Comparison of ENCODE assay signal across 19 cellular contexts in genomic region chr16:2767891-2768290, GRCh38. TPM values are rescaled to one million over a fixed set of nuclear protein-coding genes. Genes with fewer than 3 reads are reported as not detected.
DNase-seq lines count a peak whose midpoint lies in the region; ATAC-seq, FAIRE-seq and TF ChIP-seq lines count a peak whose summit lies in the region.
"Had no signal": no experiment of that assay in that cellular context is flagged by ENCODE, and none has a peak within 500 bp of the region (broad histone marks: within the 10 kb centered on the region; RNA-seq: fewer than 3 reads in every experiment).

No MANE protein-coding gene starts in this region.

- peak; percentile 64 for TF ChIP-seq POLR2A in GM12878 (IDR thresholded peaks at IDR 0.05; ENCODE audit: low read depth, low read length)

- SMC1A ChIA-PET in GM12878 (lab: Charles Lee; ENCODE audit: uncharacterized antibody, unreplicated experiment), result no interaction called here

- H3K79me2 ChIP-seq in GM23338 (replicated peaks; ENCODE audit: insufficient read depth) (peaks cover 58% of the 10 kb centered on the region), GM12878 (ENCODE audit: control insufficient read depth, insufficient read depth, low read length) (peaks cover 12% of the 10 kb centered on the region)

- CTCF ChIA-PET in GM12878 (lab: Yijun Ruan, JAX), result no interaction called here

- no peak for TF ChIP-seq EP300 in GM12878 (IDR thresholded peaks at IDR 0.05; ENCODE audit: borderline replicate concordance in 1 of 2, control insufficient read depth in 1 of 2, low read depth in 2 of 2, low read length in 2 of 2)

- peaks cover 37% of the 10 kb centered on the region for H3K4me1 Mint-ChIP-seq in GM23338
- H3K4me1 Mint-ChIP-seq in naive thymus-derived CD8-positive, alpha-beta T cell, result peaks cover 8 to 41% (median 34%) of the 10 kb centered on the region in 4 donors

- peaks cover 99% of the 10 kb centered on the region for H3K36me3 Mint-ChIP-seq in GM23338 (ENCODE audit: low read depth)
- peaks cover 16 to 99% (median 39%) of the 10 kb centered on the region in 3 donors for H3K36me3 Mint-ChIP-seq in naive thymus-derived CD8-positive, alpha-beta T cell

- FAIRE-seq in GM12878 (lab: Jason Lieb, UNC), result no peak

- no peak for TF ChIP-seq RAD21 in GM12878 (IDR thresholded peaks at IDR 0.05; ENCODE audit: insufficient read depth, low read depth, low read length)

- BruUV-seq in GM12878 (replicated peaks; lab: Mats Ljungman, UMichigan), result no TSS peak

- no peak for ATAC-seq in GM23338
- no peak for ATAC-seq in GM12878
- ATAC-seq in naive thymus-derived CD8-positive, alpha-beta T cell, result no peak
- no peak for ATAC-seq in HG02588 (IDR thresholded peaks at IDR 0.05; ENCODE audit: unreplicated experiment)
- no peak for ATAC-seq in HG02884 (IDR thresholded peaks at IDR 0.05; ENCODE audit: unreplicated experiment)
- ATAC-seq: left lobe of liver had no signal

- TF ChIP-seq CTCF in GM23338 (conservative IDR thresholded peaks at IDR 0.05; ENCODE audit: low read depth in 2 of 2) (no peak), GM12878 (IDR thresholded peaks at IDR 0.05 in 2 of 3, conservative IDR thresholded peaks at IDR 0.05 in 1 of 3; ENCODE audit: control insufficient read depth in 2 of 3, extremely low read depth in 1 of 3, insufficient read depth in 1 of 3, low read depth in 3 of 3, low read length in 3 of 3) (no peak)

- no peak for DNase-seq in GM23338 (ENCODE audit: low spot score)
- no peak for DNase-seq in GM12878 (ENCODE audit: low read depth, low spot score)
- no peak for DNase-seq in naive thymus-derived CD8-positive, alpha-beta T cell
- no peak for DNase-seq in DMS79 treated with DMSO at 0.1 percent for 48 hours (lab: John Stamatoyannopoulos, UW)
- DNase-seq in NCI-H345 treated with DMSO at 0.1 percent for 48 hours (lab: John Stamatoyannopoulos, UW; ENCODE audit: unreplicated experiment), result no peak
- DNase-seq: activated CD4-positive, alpha-beta T cell treated with anti-CD3 and anti-CD28 coated beads, Interleukin-2, amount 50 U/mL, for 48 hours; AML-193; DMS153; MG63; NCI-H1930; NCI-H524 had no signal

- H3K4me1 ChIP-seq in BLaER1 (peaks cover 44% of the 10 kb centered on the region), GM23338 (ENCODE audit: insufficient read depth) (no peaks in the 10 kb centered on the region), GM12878 (ENCODE audit: control insufficient read depth, insufficient read depth, low read length) (no peaks in the 10 kb centered on the region)

- in situ Hi-C loops in GM12878 (cut with MboI), result no loop called here

- RAD21 ChIA-PET in GM12878 (lab: Charles Lee; ENCODE audit: unreplicated experiment), result no interaction called here

- POLR2A ChIA-PET in GM12878 (lab: Charles Lee), result no interaction called here
- POLR2A ChIA-PET in naive thymus-derived CD8-positive, alpha-beta T cell (lab: Charles Lee), result interaction anchor here (1.3 to 2.9 kb wide), 2 partner anchors 10 to 15 kb away, joined by 5 to 14 read pairs; partner anchors contain the start of genes ELOB and SRRM2

- H3K4me3 ChIP-seq in BLaER1, result no peak overlapping the region
- H3K4me3 ChIP-seq in GM23338, result no peak overlapping the region
- H3K4me3 ChIP-seq in GM12878, result no peak overlapping the region
- H3K4me3 ChIP-seq: MG63 had no signal

- peaks cover 69% of the 10 kb centered on the region for H3K27me3 Mint-ChIP-seq in GM23338 (ENCODE audit: insufficient read depth, low read depth, poor library complexity)
- H3K27me3 Mint-ChIP-seq in naive thymus-derived CD8-positive, alpha-beta T cell, result no peaks in the 10 kb centered on the region

- peak overlapping the region; percentile 29; the same call in 1 of the 3 replicates for H3K4me3 Mint-ChIP-seq in GM23338
- H3K4me3 Mint-ChIP-seq in naive thymus-derived CD8-positive, alpha-beta T cell, result peak overlapping the region in 2 of 10 donors; percentile 16 to 45

- H4K20me1 ChIP-seq in BLaER1, result peaks cover 100% of the 10 kb centered on the region
- peaks cover 22% of the 10 kb centered on the region for H4K20me1 ChIP-seq in GM23338 (replicated peaks; ENCODE audit: insufficient read depth)
- H4K20me1 ChIP-seq in GM12878 (ENCODE audit: control insufficient read depth, insufficient read depth), result peaks cover 2% of the 10 kb centered on the region

- H2AFZ ChIP-seq in GM23338 (no peak overlapping the region), GM12878 (ENCODE audit: control insufficient read depth, low read depth, low read length) (no peak overlapping the region)

- H3K9ac ChIP-seq in BLaER1 (peak overlapping the region; percentile 63), GM12878 (ENCODE audit: control insufficient read depth, insufficient read depth, low read length) (no peak overlapping the region)

- H3F3A ChIP-seq in GM23338 (replicated peaks; ENCODE audit: low read depth), result peaks cover 78% of the 10 kb centered on the region

- peaks cover 28% of the 10 kb centered on the region for H3K9me2 ChIP-seq in GM23338 (ENCODE audit: insufficient read depth)

- H3K9me3 ChIP-seq in BLaER1 (no peaks in the 10 kb centered on the region), GM12878 (replicated peaks; ENCODE audit: control insufficient read depth, insufficient read depth, low read length) (peaks cover 2% of the 10 kb centered on the region; the same call in 1 of the 3 replicates)
- H3K9me3 ChIP-seq: MG63 had no signal

- intact Hi-C loops in GM12878 (cut with micrococcal nuclease; ENCODE audit: unreplicated experiment), result no loop called here

- H3K4me2 ChIP-seq in BLaER1 (peak overlapping the region; percentile 77), GM23338 (no peak overlapping the region), GM12878 (ENCODE audit: control insufficient read depth, insufficient read depth) (no peak overlapping the region)

- H3K27me3 ChIP-seq in BLaER1, result no peaks in the 10 kb centered on the region
- no peaks in the 10 kb centered on the region for H3K27me3 ChIP-seq in GM23338 (ENCODE audit: insufficient read depth)
- no peaks in the 10 kb centered on the region for H3K27me3 ChIP-seq in GM12878 (replicated peaks in 1 of 2; ENCODE audit: control insufficient read depth in 2 of 2, insufficient read depth in 2 of 2, low read length in 1 of 2)
- H3K27me3 ChIP-seq: MG63 had no signal

- peaks cover 38% of the 10 kb centered on the region for H3K9me3 Mint-ChIP-seq in GM23338
- no peaks in the 10 kb centered on the region for H3K9me3 Mint-ChIP-seq in naive thymus-derived CD8-positive, alpha-beta T cell
- H3K9me3 Mint-ChIP-seq: activated T-helper 2 cell treated with anti-CD3 and anti-CD28 coated beads, Interferon-gamma antibody, Interleukin-2, Interleukin-4, amounts not matched to agents 10 μg/mL and 5 μg/mL and 100 μg/mL, durations not matched to agents 14 hours and 24 hours and 36 hours had no signal

- 86% methylated on average over 13 of the region's 14 CpGs for WGBS in GM12878 (ENCODE audit: insufficient coverage, insufficient replicate concordance, low lambda C conversion rate, missing lambda C conversion rate)

- H3K27ac ChIP-seq in BLaER1, result peak overlapping the region; percentile 53; the same call in 1 of the 2 replicates
- 0 out of 2 replicates have a peak overlapping the region, but pooled peaks have one; percentile 19 for H3K27ac ChIP-seq in GM23338 (ENCODE audit: low read depth)
- no peak overlapping the region for H3K27ac ChIP-seq in GM12878 (ENCODE audit: control insufficient read depth, insufficient read depth)

- H3K27ac Mint-ChIP-seq in GM23338, result no peak overlapping the region; the same call in 1 of the 2 replicates
- peak overlapping the region in 6 of 10 donors; percentile 48 to 90 (median 70) for H3K27ac Mint-ChIP-seq in naive thymus-derived CD8-positive, alpha-beta T cell
- H3K27ac Mint-ChIP-seq: activated T-helper 2 cell treated with anti-CD3 and anti-CD28 coated beads, Interferon-gamma antibody, Interleukin-2, Interleukin-4, amounts not matched to agents 10 μg/mL and 5 μg/mL and 100 μg/mL, durations not matched to agents 14 hours and 24 hours and 36 hours had no signal

- H3K36me3 ChIP-seq in BLaER1 (peaks cover 100% of the 10 kb centered on the region), GM23338 (ENCODE audit: insufficient read depth) (peaks cover 61% of the 10 kb centered on the region), GM12878 (ENCODE audit: control insufficient read depth in 2 of 2, insufficient read depth in 2 of 2, low read length in 1 of 2) (peaks cover 65 to 67% of the 10 kb centered on the region in 2 experiments)

RNA-seq across cellular contexts. Expression of gene ELOB, which starts 9.2 kb away (rescaled TPM):
- 278 and 696 TPM in 2 replicates for total RNA-seq in GM23338 (2014; rRNA removed; shearing (Covaris generic))
- 756 and 851 TPM in 2 replicates for polyA plus RNA-seq in GM23338 (2016; fragmentation: Nextera tagmentation; extraction: Ambion mirVana)
- total RNA-seq in GM12878 (2013; cell fraction: nucleolus; rRNA removed), result 6.4 and 12.2 TPM in 2 replicates
- total RNA-seq in GM12878 (2014; rRNA removed), result 177 and 258 TPM in 2 replicates
- 133 and 154 TPM in 2 replicates for total RNA-seq in GM12878 (2014; rRNA removed; fragmentation: Illumina TruSeq; extraction: Trizol)
- total RNA-seq in GM12878 (2021), result 211 and 219 TPM in 2 replicates
- polyA plus RNA-seq in GM12878 (2011; ENCODE audit: low read depth), result 321 TPM
- polyA plus RNA-seq in GM12878 (2011; rRNA removed), result 72.8 and 219 TPM in 2 replicates
- 556 and 601 TPM in 2 replicates for polyA plus RNA-seq in GM12878 (2011; cell fraction: cytosol; rRNA removed)
- polyA plus RNA-seq in GM12878 (2011; cell fraction: nucleus; rRNA removed), result 162 and 166 TPM in 2 replicates
- polyA plus RNA-seq in GM12878 (2012), result 162 and 263 TPM in 2 replicates
- 5.0 and 86.9 TPM in 2 replicates for polyA plus RNA-seq in GM12878 (2014; fragmentation: Illumina TruSeq; extraction: Trizol)
- 100 to 1,000 TPM; 752 to 823 TPM for polyA plus RNA-seq in GM12878 (2014; fragmentation: Nextera tagmentation; extraction: Ambion mirVana)
- polyA plus RNA-seq in GM12878 (2014; rRNA removed), result 268 and 337 TPM in 2 replicates
- polyA plus RNA-seq in GM12878 (2016; fragmentation: Nextera tagmentation; extraction: Ambion mirVana), result 100 to 1,000 TPM; 487 to 534 TPM
- polyA minus RNA-seq in GM12878 (2011; rRNA and poly(A)+ RNA removed), result 84.6 and 103 TPM in 2 replicates
- 44.1 and 53.4 TPM in 2 replicates for polyA minus RNA-seq in GM12878 (2011; cell fraction: cytosol; rRNA and poly(A)+ RNA removed)
- polyA minus RNA-seq in GM12878 (2011; cell fraction: nucleus; rRNA and poly(A)+ RNA removed), result 17.8 and 20.5 TPM in 2 replicates
- 100 to 1,000 TPM; 121 to 137 TPM for total RNA-seq in naive thymus-derived CD8-positive, alpha-beta T cell
- 100 to 1,000 TPM; 230 to 301 (median 288) TPM for polyA plus RNA-seq in naive thymus-derived CD8-positive, alpha-beta T cell

RNA-seq across cellular contexts. Expression of gene SRRM2, which starts 15.5 kb away (rescaled TPM):
- total RNA-seq in GM23338 (2014; rRNA removed; shearing (Covaris generic)), result 253 and 308 TPM in 2 replicates
- 893 and 928 TPM in 2 replicates for polyA plus RNA-seq in GM23338 (2016; fragmentation: Nextera tagmentation; extraction: Ambion mirVana)
- 433 and 461 TPM in 2 replicates for total RNA-seq in GM12878 (2013; cell fraction: nucleolus; rRNA removed)
- 45.0 and 58.5 TPM in 2 replicates for total RNA-seq in GM12878 (2014; rRNA removed)
- total RNA-seq in GM12878 (2014; rRNA removed; fragmentation: Illumina TruSeq; extraction: Trizol), result 66.4 and 68.1 TPM in 2 replicates
- total RNA-seq in GM12878 (2021), result 420 and 483 TPM in 2 replicates
- polyA plus RNA-seq in GM12878 (2011; ENCODE audit: low read depth), result 162 TPM
- 96.5 and 129 TPM in 2 replicates for polyA plus RNA-seq in GM12878 (2011; rRNA removed)
- polyA plus RNA-seq in GM12878 (2011; cell fraction: cytosol; rRNA removed), result 199 and 209 TPM in 2 replicates
- polyA plus RNA-seq in GM12878 (2011; cell fraction: nucleus; rRNA removed), result 2,282 and 3,207 TPM in 2 replicates
- 479 and 774 TPM in 2 replicates for polyA plus RNA-seq in GM12878 (2012)
- polyA plus RNA-seq in GM12878 (2014; fragmentation: Illumina TruSeq; extraction: Trizol), result 402 and 463 TPM in 2 replicates
- polyA plus RNA-seq in GM12878 (2014; fragmentation: Nextera tagmentation; extraction: Ambion mirVana), result 10 to 100 TPM; 30.1 to 73.0 TPM
- 502 and 661 TPM in 2 replicates for polyA plus RNA-seq in GM12878 (2014; rRNA removed)
- polyA plus RNA-seq in GM12878 (2016; fragmentation: Nextera tagmentation; extraction: Ambion mirVana), result 100 to 1,000 TPM; 262 to 266 TPM
- 68.3 and 115 TPM in 2 replicates for polyA minus RNA-seq in GM12878 (2011; rRNA and poly(A)+ RNA removed)
- 104 and 110 TPM in 2 replicates for polyA minus RNA-seq in GM12878 (2011; cell fraction: cytosol; rRNA and poly(A)+ RNA removed)
- 146 and 241 TPM in 2 replicates for polyA minus RNA-seq in GM12878 (2011; cell fraction: nucleus; rRNA and poly(A)+ RNA removed)
- 100 to 1,000 TPM; 927 to 965 TPM for total RNA-seq in naive thymus-derived CD8-positive, alpha-beta T cell
- polyA plus RNA-seq in naive thymus-derived CD8-positive, alpha-beta T cell, result 100 to 1,000 TPM in 1 of 3 donors, 10 to 100 TPM in 2; 25.5 to 110 (median 62.4) TPM

RNA-seq across cellular contexts. Expression of gene PRSS33, which starts 19.5 kb away (rescaled TPM):
- total RNA-seq in GM23338 (2014; rRNA removed; shearing (Covaris generic)), result 0.47 and 1.4 TPM in 2 replicates
- polyA plus RNA-seq in GM23338 (2016; fragmentation: Nextera tagmentation; extraction: Ambion mirVana) (0.24 TPM in 2 replicates), GM12878 (2011; rRNA removed) (not detected in 2 replicates), GM12878 (2014; fragmentation: Illumina TruSeq; extraction: Trizol) (not detected in 2 replicates), GM12878 (2014; fragmentation: Nextera tagmentation; extraction: Ambion mirVana) (not detected), GM12878 (2014; rRNA removed) (not detected in 2 replicates), GM12878 (2016; fragmentation: Nextera tagmentation; extraction: Ambion mirVana) (not detected)
- total RNA-seq in GM12878 (2013; cell fraction: nucleolus; rRNA removed), result not detected in 2 replicates
- total RNA-seq in GM12878 (2014; rRNA removed) (not detected in 2 replicates), GM12878 (2014; rRNA removed; fragmentation: Illumina TruSeq; extraction: Trizol) (not detected in 2 replicates), GM12878 (2021) (not detected in 2 replicates)
- not detected for polyA plus RNA-seq in GM12878 (2011; ENCODE audit: low read depth)
- not detected in 2 replicates for polyA plus RNA-seq in GM12878 (2011; cell fraction: cytosol; rRNA removed)
- polyA plus RNA-seq in GM12878 (2011; cell fraction: nucleus; rRNA removed), result not detected in 2 replicates
- polyA plus RNA-seq in GM12878 (2012), result not detected in 2 replicates
- polyA minus RNA-seq in GM12878 (2011; rRNA and poly(A)+ RNA removed), result not detected in 2 replicates
- polyA minus RNA-seq in GM12878 (2011; cell fraction: cytosol; rRNA and poly(A)+ RNA removed), result not detected in 2 replicates
- not detected in 2 replicates for polyA minus RNA-seq in GM12878 (2011; cell fraction: nucleus; rRNA and poly(A)+ RNA removed)
- total RNA-seq in naive thymus-derived CD8-positive, alpha-beta T cell, result not detected
- polyA plus RNA-seq in naive thymus-derived CD8-positive, alpha-beta T cell, result under 1 TPM in 1 of 3 donors, not detected in 2; 0.99 TPM
- total RNA-seq: activated T-helper 2 cell treated with anti-CD3 and anti-CD28 coated beads, Interferon-gamma antibody, Interleukin-2, Interleukin-4, amounts not matched to agents 10 μg/mL and 5 μg/mL and 100 μg/mL, durations not matched to agents 14 hours and 24 hours and 36 hours; dermis microvascular lymphatic vessel endothelial cell; HT1080; left lobe of liver; myocyte had no signal

RNA-seq across cellular contexts. Expression of gene PRSS41, which starts 30.4 kb away (rescaled TPM):
- not detected in 2 replicates for total RNA-seq in GM23338 (2014; rRNA removed; shearing (Covaris generic))
- polyA plus RNA-seq in GM23338 (2016; fragmentation: Nextera tagmentation; extraction: Ambion mirVana), result not detected in 2 replicates
- not detected in 2 replicates for total RNA-seq in GM12878 (2013; cell fraction: nucleolus; rRNA removed)
- not detected in 2 replicates for total RNA-seq in GM12878 (2014; rRNA removed)
- total RNA-seq in GM12878 (2014; rRNA removed; fragmentation: Illumina TruSeq; extraction: Trizol), result not detected in 2 replicates
- not detected in 2 replicates for total RNA-seq in GM12878 (2021)
- polyA plus RNA-seq in GM12878 (2011; ENCODE audit: low read depth), result not detected
- not detected in 2 replicates for polyA plus RNA-seq in GM12878 (2011; rRNA removed)
- polyA plus RNA-seq in GM12878 (2011; cell fraction: cytosol; rRNA removed), result not detected in 2 replicates
- polyA plus RNA-seq in GM12878 (2011; cell fraction: nucleus; rRNA removed), result not detected in 2 replicates
- not detected in 2 replicates for polyA plus RNA-seq in GM12878 (2012)
- polyA plus RNA-seq in GM12878 (2014; fragmentation: Illumina TruSeq; extraction: Trizol), result not detected in 2 replicates
- polyA plus RNA-seq in GM12878 (2014; fragmentation: Nextera tagmentation; extraction: Ambion mirVana), result not detected
- polyA plus RNA-seq in GM12878 (2014; rRNA removed), result not detected in 2 replicates
- polyA plus RNA-seq in GM12878 (2016; fragmentation: Nextera tagmentation; extraction: Ambion mirVana), result not detected
- polyA minus RNA-seq in GM12878 (2011; rRNA and poly(A)+ RNA removed), result not detected in 2 replicates
- not detected in 2 replicates for polyA minus RNA-seq in GM12878 (2011; cell fraction: cytosol; rRNA and poly(A)+ RNA removed)
- polyA minus RNA-seq in GM12878 (2011; cell fraction: nucleus; rRNA and poly(A)+ RNA removed), result not detected in 2 replicates
- not detected for total RNA-seq in naive thymus-derived CD8-positive, alpha-beta T cell
- polyA plus RNA-seq in naive thymus-derived CD8-positive, alpha-beta T cell, result not detected
- total RNA-seq: activated T-helper 2 cell treated with anti-CD3 and anti-CD28 coated beads, Interferon-gamma antibody, Interleukin-2, Interleukin-4, amounts not matched to agents 10 μg/mL and 5 μg/mL and 100 μg/mL, durations not matched to agents 14 hours and 24 hours and 36 hours; dermis microvascular lymphatic vessel endothelial cell; HT1080; left lobe of liver; myocyte had no signal

RNA-seq across cellular contexts. Expression of gene PRSS27, which starts 47.9 kb away (rescaled TPM):
- total RNA-seq in GM23338 (2014; rRNA removed; shearing (Covaris generic)), result 0.85 and 1.6 TPM in 2 replicates
- polyA plus RNA-seq in GM23338 (2016; fragmentation: Nextera tagmentation; extraction: Ambion mirVana) (0.73 and 1.1 TPM in 2 replicates), GM12878 (2011; rRNA removed) (0.49 and 0.65 TPM in 2 replicates), GM12878 (2014; fragmentation: Illumina TruSeq; extraction: Trizol) (0.18 TPM in 1 of 2 replicates, not detected in the other), GM12878 (2014; fragmentation: Nextera tagmentation; extraction: Ambion mirVana) (not detected), GM12878 (2014; rRNA removed) (0.86 and 1.8 TPM in 2 replicates), GM12878 (2016; fragmentation: Nextera tagmentation; extraction: Ambion mirVana) (under 1 TPM; 0.21 to 0.36 TPM)
- 3.9 and 4.2 TPM in 2 replicates for total RNA-seq in GM12878 (2013; cell fraction: nucleolus; rRNA removed)
- total RNA-seq in GM12878 (2014; rRNA removed) (0.71 and 1.4 TPM in 2 replicates), GM12878 (2014; rRNA removed; fragmentation: Illumina TruSeq; extraction: Trizol) (0.27 and 0.37 TPM in 2 replicates), GM12878 (2021) (0.97 and 1.8 TPM in 2 replicates)
- polyA plus RNA-seq in GM12878 (2011; ENCODE audit: low read depth), result 0.58 TPM
- 1.5 and 2.6 TPM in 2 replicates for polyA plus RNA-seq in GM12878 (2011; cell fraction: cytosol; rRNA removed)
- polyA plus RNA-seq in GM12878 (2011; cell fraction: nucleus; rRNA removed), result 4.2 and 4.3 TPM in 2 replicates
- polyA plus RNA-seq in GM12878 (2012), result 0.90 and 1.6 TPM in 2 replicates
- polyA minus RNA-seq in GM12878 (2011; rRNA and poly(A)+ RNA removed), result 0.37 and 1.6 TPM in 2 replicates
- 0.83 and 1.5 TPM in 2 replicates for polyA minus RNA-seq in GM12878 (2011; cell fraction: cytosol; rRNA and poly(A)+ RNA removed)
- polyA minus RNA-seq in GM12878 (2011; cell fraction: nucleus; rRNA and poly(A)+ RNA removed), result 0.60 and 1.1 TPM in 2 replicates
- 1 to 10 TPM in 1 of 2 experiments, under 1 TPM in 1; 0.81 to 1.2 TPM for total RNA-seq in naive thymus-derived CD8-positive, alpha-beta T cell
- polyA plus RNA-seq in naive thymus-derived CD8-positive, alpha-beta T cell, result under 1 TPM in 1 of 3 donors, not detected in 2; 0.06 TPM
- total RNA-seq: HT1080 had no signal
